Comparison of ENCODE assay signal across 14 cellular contexts in the genomic region with DNA sequence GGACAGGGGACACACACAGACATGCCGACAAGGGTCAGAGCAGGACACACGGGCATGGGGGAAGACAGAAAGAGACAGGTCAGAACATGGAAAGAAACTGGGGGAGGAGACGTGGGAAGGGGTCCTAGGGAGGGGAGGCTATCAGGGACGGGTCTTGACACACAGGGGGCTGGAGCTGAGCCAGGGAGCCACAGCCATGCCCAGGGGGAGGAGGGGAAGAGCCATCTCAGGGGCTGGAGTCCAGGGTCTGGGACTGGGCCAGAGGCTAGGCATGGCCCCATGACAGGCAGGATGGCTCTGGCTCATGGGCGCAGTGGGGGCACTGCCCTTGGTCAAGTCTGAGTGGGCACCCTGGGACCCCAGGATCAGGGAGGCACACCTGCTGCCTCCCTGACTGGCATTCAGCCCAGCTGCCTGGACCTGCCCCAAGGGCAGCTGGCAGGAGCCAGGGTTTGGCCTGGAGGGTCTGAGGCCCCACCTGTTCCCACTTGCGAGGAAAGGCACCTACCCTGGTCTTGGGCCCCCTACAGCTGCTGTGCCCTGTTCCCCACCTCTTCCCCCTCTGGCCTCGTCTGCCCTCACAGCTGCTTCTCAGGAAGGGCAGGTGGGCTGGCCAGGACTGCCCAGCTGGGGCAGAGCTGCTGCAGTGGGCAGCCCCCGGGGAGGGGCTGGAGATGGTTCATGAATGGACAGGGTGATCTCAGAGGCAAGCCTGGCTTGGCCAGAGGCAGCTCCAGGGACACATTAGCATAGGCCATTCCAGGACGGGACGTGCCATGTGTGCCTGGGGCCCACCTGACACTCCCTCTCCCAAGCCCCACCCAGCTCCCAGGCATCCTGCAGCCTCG. TPM values are rescaled to one million over a fixed set of nuclear protein-coding genes. Genes with fewer than 3 reads are reported as not detected.
A peak's percentile ranks its signal among the peaks of the same experiment; 100 is the strongest.
DNase-seq lines count a peak whose midpoint lies in the region; ATAC-seq, FAIRE-seq and TF ChIP-seq lines count a peak whose summit lies in the region.
"Had no signal": no experiment of that assay in that cellular context is flagged by ENCODE, and none has a peak within 500 bp of the region (broad histone marks: within the 10 kb centered on the region; RNA-seq: fewer than 3 reads in every experiment).

No MANE protein-coding gene starts in this region.

- BruUV-seq in HepG2 (replicated peaks; lab: Mats Ljungman, UMichigan), result no TSS peak

- CTCF ChIA-PET in HepG2 (lab: Yijun Ruan, JAX; ENCODE audit: low intra/inter-chr PET ratio, low total read pairs), result no interaction called here

- WGBS in right lobe of liver (ENCODE audit: insufficient coverage, low coverage, low lambda C conversion rate, missing lambda C conversion rate), result 64% methylated on average over 3 of the region's 11 CpGs
- 88% methylated on average over 5 of the region's 11 CpGs for WGBS in HepG2 (ENCODE audit: low lambda C conversion rate)
- WGBS in gastroesophageal sphincter (ENCODE audit: low coverage in 1 of 2), 2 donors, result 50 to 57% methylated on average over 5 of the region's 11 CpGs
- 31 to 42% (median 36%) methylated on average over 11 of the region's 11 CpGs for WGBS in psoas muscle, 3 donors

- TF ChIP-seq POLR2A in right lobe of liver (IDR thresholded peaks at IDR 0.05), result no peak
- TF ChIP-seq POLR2A in HepG2 (IDR thresholded peaks at IDR 0.05; ENCODE audit: insufficient read depth in 1 of 2, low read depth in 2 of 2, low read length in 2 of 2), result no peak
- no peak for TF ChIP-seq POLR2A in gastroesophageal sphincter (IDR thresholded peaks at IDR 0.05)

- intact Hi-C loops in right lobe of liver (cut with DNase I) (no loop called here), HepG2 (cut with micrococcal nuclease; ENCODE audit: unreplicated experiment) (no loop called here), psoas muscle (cut with DNase I) (no loop called here)

- no peak overlapping the region for H2AFZ ChIP-seq in HepG2 (ENCODE audit: low read length)

- H3K9ac ChIP-seq in HepG2 (ENCODE audit: insufficient read depth, low read depth, low read length), result no peak overlapping the region

- DNase-seq in right lobe of liver, result peak in 2 of 3 donors; percentile 45 to 53
- DNase-seq in HepG2 (ENCODE audit: low spot score), result no peak
- peak in 1 of 2 donors; percentile 77 for DNase-seq in psoas muscle
- no peak for DNase-seq in hippocampal formation (lab: John Stamatoyannopoulos, UW)
- DNase-seq in NCI-H1417 treated with DMSO at 0.1 percent for 48 hours (lab: John Stamatoyannopoulos, UW), result no peak
- no peak for DNase-seq in SIG-M5 (lab: John Stamatoyannopoulos, UW)
- DNase-seq in MV-4-11 (lab: John Stamatoyannopoulos, UW), result no peak
- DNase-seq: activated gamma-delta T cell; effector memory CD8-positive, alpha-beta T cell; mucosa of descending colon; stimulated activated CD4-positive, alpha-beta T cell treated with anti-CD3 and anti-CD28 coated beads, Interleukin-4, amount 100 ng/mL, for 4 hours; stimulated activated naive CD4-positive, alpha-beta T cell treated with Interleukin-2 at 50 U/mL for 16 hours had no signal

- H3K36me3 ChIP-seq in right lobe of liver (no peaks in the 10 kb centered on the region), HepG2 (replicated peaks in 1 of 2; ENCODE audit: control insufficient read depth in 1 of 2, insufficient read depth in 2 of 2, low read length in 2 of 2) (peaks cover 18 to 30% of the 10 kb centered on the region in 2 experiments), gastroesophageal sphincter (peaks cover 0 to 73% of the 10 kb centered on the region in 2 donors), psoas muscle (ENCODE audit: insufficient read depth in 1 of 2, low read depth in 1 of 2) (peaks cover 0 to 47% of the 10 kb centered on the region in 2 donors)

- TF ChIP-seq RAD21 in HepG2 (CRISPR knock-in tag; IDR thresholded peaks at IDR 0.05), result no peak

- FAIRE-seq in HepG2 (lab: Jason Lieb, UNC), result no peak
- FAIRE-seq: keratinocyte had no signal

- POLR2A ChIA-PET in HepG2 (lab: Yijun Ruan, JAX), result no interaction called here

- no peak for TF ChIP-seq CTCF in right lobe of liver (IDR thresholded peaks at IDR 0.05)
- no peak for TF ChIP-seq CTCF in HepG2 (CRISPR knock-in tag; IDR thresholded peaks at IDR 0.05)
- no peak for TF ChIP-seq CTCF in gastroesophageal sphincter (IDR thresholded peaks at IDR 0.05)
- no peak for TF ChIP-seq CTCF in psoas muscle (IDR thresholded peaks at IDR 0.05)

- no peaks in the 10 kb centered on the region for H4K20me1 ChIP-seq in HepG2 (ENCODE audit: insufficient read depth, low read length)

- in situ Hi-C loops in HepG2 (cut with HindIII; ENCODE audit: extremely low pct_ligation_motif_present, low pct_unique_long_range_greater_than_20kb), result no loop called here

- H3K27ac ChIP-seq in right lobe of liver, result no peak overlapping the region
- no peak overlapping the region for H3K27ac ChIP-seq in HepG2 (ENCODE audit: extremely low read length, insufficient read depth, low read length)
- H3K27ac ChIP-seq in gastroesophageal sphincter, result peak overlapping the region; percentile 84 to 98 (median 98)
- peak overlapping the region; percentile 39 for H3K27ac ChIP-seq in psoas muscle

- H3K4me1 ChIP-seq in right lobe of liver (no peaks in the 10 kb centered on the region), HepG2 (ENCODE audit: insufficient read depth, low read length) (peaks cover 24% of the 10 kb centered on the region), gastroesophageal sphincter (peaks cover 15 to 82% (median 59%) of the 10 kb centered on the region in 3 donors), psoas muscle (peaks cover 42% of the 10 kb centered on the region)

- H3K9me3 ChIP-seq in right lobe of liver, result no peaks in the 10 kb centered on the region
- no peaks in the 10 kb centered on the region for H3K9me3 ChIP-seq in HepG2 (ENCODE audit: low read length)
- no peaks in the 10 kb centered on the region for H3K9me3 ChIP-seq in gastroesophageal sphincter
- no peaks in the 10 kb centered on the region for H3K9me3 ChIP-seq in psoas muscle
- H3K9me3 ChIP-seq: mucosa of descending colon had no signal

- no peak overlapping the region for H3K4me2 ChIP-seq in HepG2 (ENCODE audit: low read depth, low read length)

- ATAC-seq in right lobe of liver, result no peak
- no peak for ATAC-seq in HepG2
- no peak for ATAC-seq in gastroesophageal sphincter
- ATAC-seq in psoas muscle, result peak; percentile 25 to 71 (median 56)
- ATAC-seq: effector memory CD8-positive, alpha-beta T cell; mucosa of descending colon had no signal

- H3K4me3 ChIP-seq in right lobe of liver, result no peak overlapping the region
- H3K4me3 ChIP-seq in HepG2 (replicated peaks in 1 of 3; ENCODE audit: insufficient read depth in 1 of 3, low read depth in 2 of 3, low read length in 3 of 3), result no peak overlapping the region
- H3K4me3 ChIP-seq in gastroesophageal sphincter, result no peak overlapping the region
- H3K4me3 ChIP-seq in psoas muscle, result no peak overlapping the region
- H3K4me3 ChIP-seq: mucosa of descending colon had no signal

- no peaks in the 10 kb centered on the region for H3K79me2 ChIP-seq in HepG2 (ENCODE audit: insufficient read depth, low read length)

- H3K27me3 ChIP-seq in right lobe of liver (no peaks in the 10 kb centered on the region), HepG2 (ENCODE audit: control insufficient read depth in 1 of 2, insufficient read depth in 2 of 2, low read length in 2 of 2) (no peaks in the 10 kb centered on the region), gastroesophageal sphincter (no peaks in the 10 kb centered on the region), psoas muscle (ENCODE audit: insufficient read depth in 3 of 3, low read length in 2 of 3) (no peaks in the 10 kb centered on the region)

- TF ChIP-seq EP300 in HepG2 (IDR thresholded peaks at IDR 0.05; ENCODE audit: low read depth in 2 of 2, low read length in 2 of 2), result no peak
- TF ChIP-seq EP300 in HepG2 (CRISPR knock-in tag; IDR thresholded peaks at IDR 0.05; ENCODE audit: borderline replicate concordance), result no peak
- no peak for TF ChIP-seq EP300 in gastroesophageal sphincter (IDR thresholded peaks at IDR 0.05)

TF ChIP-seq in HepG2, 621 proteins besides CTCF, POLR2A, EP300 and RAD21 (continues in another document):
- TF ChIP-seq ASH2L (IDR thresholded peaks at IDR 0.05; ENCODE audit: insufficient read length, low read depth, low read length) (no peak), ZNF441 (CRISPR knock-in tag; IDR thresholded peaks at IDR 0.05; ENCODE audit: borderline replicate concordance) (no peak)

RNA-seq across cellular contexts. Expression of gene HSPG2, which starts 42.9 kb away (rescaled TPM):
- 10 to 100 TPM; 31.3 to 90.9 (median 43.7) TPM for total RNA-seq in right lobe of liver
- 5.6 and 9.1 TPM in 2 replicates for total RNA-seq in HepG2 (2016; rRNA removed; fragmentation: Illumina TruSeq; extraction: Trizol)
- total RNA-seq in HepG2 (2016; cell fraction: cytosol; rRNA removed; fragmentation: Illumina TruSeq; extraction: Trizol; ENCODE audit: low read depth), result 4.1 and 4.6 TPM in 2 replicates
- 4.7 and 8.9 TPM in 2 replicates for total RNA-seq in HepG2 (2016; cell fraction: insoluble cytoplasmic fraction; rRNA removed; fragmentation: Illumina TruSeq; extraction: Trizol)
- 5.4 and 5.7 TPM in 2 replicates for total RNA-seq in HepG2 (2016; cell fraction: membrane; rRNA removed; fragmentation: Illumina TruSeq; extraction: Trizol)
- total RNA-seq in HepG2 (2016; cell fraction: nucleus; rRNA removed; fragmentation: Illumina TruSeq; extraction: Trizol), result 28.3 and 31.6 TPM in 2 replicates
- polyA plus RNA-seq in HepG2 (2011; rRNA removed), result 10.3 and 13.1 TPM in 2 replicates
- 3.8 and 6.6 TPM in 2 replicates for polyA plus RNA-seq in HepG2 (2011; cell fraction: cytosol; rRNA removed)
- polyA plus RNA-seq in HepG2 (2011; cell fraction: nucleus; rRNA removed), result 128 and 235 TPM in 2 replicates
- 17.9 and 25.0 TPM in 2 replicates for polyA plus RNA-seq in HepG2 (2012)
- polyA plus RNA-seq in HepG2 (2016; cell fraction: cytosol; fragmentation: Illumina TruSeq; extraction: Trizol; ENCODE audit: low read depth), result 1.9 TPM in 2 replicates
- polyA plus RNA-seq in HepG2 (2016; cell fraction: insoluble cytoplasmic fraction; fragmentation: Illumina TruSeq; extraction: Trizol; ENCODE audit: low read depth), result 7.0 and 9.8 TPM in 2 replicates
- polyA plus RNA-seq in HepG2 (2016; cell fraction: membrane; fragmentation: Illumina TruSeq; extraction: Trizol; ENCODE audit: low read depth), result 2.8 TPM in 2 replicates
- 78.2 and 78.5 TPM in 2 replicates for polyA plus RNA-seq in HepG2 (2016; cell fraction: nucleus; fragmentation: Illumina TruSeq; extraction: Trizol; ENCODE audit: insufficient read depth, low read depth)
- 24.8 and 26.5 TPM in 2 replicates for polyA minus RNA-seq in HepG2 (2011; rRNA and poly(A)+ RNA removed; ENCODE audit: low replicate concordance)
- polyA minus RNA-seq in HepG2 (2011; cell fraction: cytosol; rRNA and poly(A)+ RNA removed), result 17.5 and 18.6 TPM in 2 replicates
- 39.8 and 42.6 TPM in 2 replicates for polyA minus RNA-seq in HepG2 (2011; cell fraction: nucleus; rRNA and poly(A)+ RNA removed)
- 1,000 to 10,000 TPM in 1 of 4 donors, 100 to 1,000 TPM in 3; 311 to 1,021 (median 351) TPM for total RNA-seq in gastroesophageal sphincter
- 100 to 1,000 TPM; 102 to 168 (median 135) TPM for total RNA-seq in psoas muscle
- polyA plus RNA-seq in psoas muscle, result 10 to 100 TPM; 24.5 to 74.8 (median 43.8) TPM

Comparison
In these comparisons a context has a peak if more than half of its experiments do, and no peak if none do; other contexts are left out.
1. DNase-seq: peak in right lobe of liver (2 of 3); none in HepG2 (single experiment), hippocampal formation (0 of 2), NCI-H1417 treated with DMSO at 0.1 percent for 48 hours (single experiment), SIG-M5 (single experiment) and MV-4-11 (single experiment).
2. ATAC-seq: peak in psoas muscle (4 of 4); none in right lobe of liver (0 of 4), HepG2 (single experiment) and gastroesophageal sphincter (single experiment).
3. H3K27ac ChIP-seq: peak in gastroesophageal sphincter (4 of 4) and psoas muscle (single experiment); none in right lobe of liver (0 of 3) and HepG2 (single experiment).